Comparison of ENCODE assay signal across 1 cellular context in genomic region chr17:40803617-40804082, GRCh38.
TF ChIP-seq lines count a peak whose summit lies in the region.

No MANE protein-coding gene starts in this region.

TF ChIP-seq in GM12878, 131 proteins besides CTCF, POLR2A, EP300 and RAD21 (continued from another document):
- TF ChIP-seq CUX1 (IDR thresholded peaks at IDR 0.05; ENCODE audit: insufficient replicate concordance, low read depth, low read length): no peak
- 0 out of 2 replicates have a peak, but pooled peaks have one; percentile 12 for TF ChIP-seq ATF7 (IDR thresholded peaks at IDR 0.05; ENCODE audit: low read depth)
- TF ChIP-seq CHD4 (IDR thresholded peaks at IDR 0.05): no peak
- TF ChIP-seq SIN3A (IDR thresholded peaks at IDR 0.05; ENCODE audit: low read depth, low read length): no peak
